Comparison of ENCODE assay signal across 19 cellular contexts in genomic region chr18:78875998-78876650, GRCh38.
"Had no signal": no experiment of that assay in that cellular context is flagged by ENCODE, and none has a peak within 500 bp of the region (broad histone marks: within the 10 kb centered on the region; RNA-seq: fewer than 3 reads in every experiment).

No MANE protein-coding gene starts in this region.

- H3K4me1 ChIP-seq: esophagus squamous epithelium, gastroesophageal sphincter had no signal

- H3K9me3 ChIP-seq: esophagus squamous epithelium, gastroesophageal sphincter had no signal

- H3K36me3 ChIP-seq: brain microvascular endothelial cell, esophagus squamous epithelium, gastroesophageal sphincter, WERI-Rb-1 had no signal

- H3K27ac ChIP-seq: brain microvascular endothelial cell, esophagus squamous epithelium, gastroesophageal sphincter, WERI-Rb-1 had no signal

- H3K27me3 ChIP-seq: brain microvascular endothelial cell had no signal

- ATAC-seq: activated CD4-positive, CD25-positive, alpha-beta regulatory T cell treated with anti-CD3 and anti-CD28 coated beads, Interleukin-2, amount 50 U/mL, for 24 hours; activated CD8-positive, alpha-beta T cell treated with anti-CD3 and anti-CD28 coated beads, Interleukin-2, amount 10 ng/mL, durations not matched to agents 7 days and 5 days; effector memory CD8-positive, alpha-beta T cell; gastroesophageal sphincter; T-helper 17 cell had no signal

- FAIRE-seq: astrocyte, bronchial epithelial cell had no signal

- H3K4me3 ChIP-seq: esophagus squamous epithelium, gastroesophageal sphincter had no signal

- DNase-seq: activated B cell treated with CpG ODN at 0.5 μM for 24 hours; activated effector memory CD4-positive, alpha-beta T cell treated with Interleukin-2 at 50 U/mL for 16 hours; activated gamma-delta T cell treated with Interleukin-2 at 50 U/mL for 16 hours; activated naive CD4-positive, alpha-beta T cell treated with anti-CD3 and anti-CD28 coated beads, Interleukin-2, amount 50 U/mL, for 16 hours; activated T-cell treated with anti-CD3 and anti-CD28 coated beads, Interleukin-2, amount 50 U/mL, for 4 hours; amniotic stem cell; brain microvascular endothelial cell; cortex of kidney; effector CD4-positive, alpha-beta T cell; esophagus squamous epithelium; T-helper 17 cell; T1000 had no signal
